10 cellular contexts compared by ENCODE assay signal in the genomic region with DNA sequence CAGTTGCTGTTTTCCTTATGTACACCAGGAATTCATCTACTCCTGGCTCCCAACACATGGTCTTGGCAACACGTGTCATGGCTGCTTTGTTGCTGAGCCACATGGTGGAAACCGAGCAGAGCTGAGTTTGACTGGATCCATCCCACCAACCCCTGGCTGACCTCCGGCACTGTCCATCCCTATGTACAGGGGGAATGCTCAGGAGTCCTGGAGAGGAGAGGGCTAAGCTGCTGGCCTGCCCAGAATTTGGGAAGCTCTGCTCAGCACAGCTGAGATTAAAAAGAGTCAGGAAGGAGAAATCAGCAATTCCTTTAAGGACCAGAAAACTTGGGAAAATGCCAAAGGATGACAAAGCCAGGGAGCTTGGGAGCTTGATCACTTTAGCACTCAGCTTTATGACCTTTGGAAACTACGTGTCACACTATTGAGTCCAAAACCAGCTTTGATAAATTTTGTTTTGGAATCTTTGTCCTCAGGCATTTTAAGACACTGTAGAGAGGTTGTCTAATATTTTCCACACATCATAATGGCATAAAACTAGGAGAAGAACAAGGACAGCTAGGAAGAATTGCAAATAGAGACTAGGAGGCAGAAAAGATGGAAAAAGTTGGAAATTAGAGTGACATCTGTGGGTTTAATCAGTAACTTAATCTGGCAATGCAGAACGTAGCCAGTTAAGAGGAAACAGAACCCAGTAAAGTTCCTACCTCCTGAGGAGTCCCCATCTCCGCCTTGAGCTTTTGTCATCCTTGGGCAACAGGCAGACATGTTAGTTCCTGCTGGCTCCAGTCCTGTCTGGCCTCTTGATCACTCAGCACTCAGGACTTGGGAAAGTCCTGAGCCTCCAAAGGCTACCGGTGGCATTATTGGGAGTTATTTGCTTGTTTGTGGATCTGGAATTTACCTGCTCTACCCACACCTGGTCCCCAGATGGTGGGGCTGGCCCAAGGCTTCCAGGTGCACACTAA.
DNase-seq lines count a peak whose midpoint lies in the region; ATAC-seq, FAIRE-seq and TF ChIP-seq lines count a peak whose summit lies in the region.
"Had no signal": no experiment of that assay in that cellular context is flagged by ENCODE, and none has a peak within 500 bp of the region (broad histone marks: within the 10 kb centered on the region; RNA-seq: fewer than 3 reads in every experiment).

No MANE protein-coding gene starts in this region.

- H3K4me1 Mint-ChIP-seq in endodermal cell = peaks cover 19% of the 10 kb centered on the region
- H3K4me1 Mint-ChIP-seq in activated CD4-positive, alpha-beta T cell treated with anti-CD3 and anti-CD28 coated beads for 36 hours = peaks cover 25% of the 10 kb centered on the region

- H3K4me3 Mint-ChIP-seq in endodermal cell = no peak overlapping the region
- no peak overlapping the region for H3K4me3 Mint-ChIP-seq in activated CD4-positive, alpha-beta T cell treated with anti-CD3 and anti-CD28 coated beads for 36 hours
- H3K4me3 Mint-ChIP-seq: B cell had no signal

- no peak overlapping the region for H3K9ac ChIP-seq in endodermal cell (ENCODE audit: extremely low read depth, low read length, poor library complexity, severe bottlenecking)

- TF ChIP-seq CTCF in choroid plexus epithelial cell (conservative IDR thresholded peaks at IDR 0.05; ENCODE audit: low read depth, low read length) (no peak), lower lobe of right lung (IDR thresholded peaks at IDR 0.05) (no peak), endodermal cell (conservative IDR thresholded peaks at IDR 0.05) (no peak)

- POLR2A ChIA-PET in activated CD4-positive, alpha-beta T cell treated with anti-CD3 and anti-CD28 coated beads for 36 hours (lab: Charles Lee) = no interaction called here

- H3K27ac ChIP-seq in lower lobe of right lung (peak overlapping the region; percentile 61), endodermal cell (ENCODE audit: low read depth, low read length) (no peak overlapping the region)

- no peak overlapping the region for H3K27ac Mint-ChIP-seq in endodermal cell
- H3K27ac Mint-ChIP-seq in activated CD4-positive, alpha-beta T cell treated with anti-CD3 and anti-CD28 coated beads for 36 hours = no peak overlapping the region
- H3K27ac Mint-ChIP-seq: B cell had no signal

- 69 to 91% methylated on average over 1 to 7 of the region's 7 CpGs for WGBS in endodermal cell (ENCODE audit: insufficient coverage in 1 of 2, insufficient read length in 1 of 2), 2 experiments

- no peak for FAIRE-seq in urothelium cell line (lab: Jason Lieb, UNC)

- H3K27me3 Mint-ChIP-seq in endodermal cell (ENCODE audit: insufficient read depth) = no peaks in the 10 kb centered on the region
- no peaks in the 10 kb centered on the region for H3K27me3 Mint-ChIP-seq in activated CD4-positive, alpha-beta T cell treated with anti-CD3 and anti-CD28 coated beads for 36 hours

- CTCF ChIA-PET in activated CD4-positive, alpha-beta T cell treated with anti-CD3 and anti-CD28 coated beads for 36 hours (lab: Charles Lee) = interaction anchor here (1.0 kb wide), 1 partner anchor 95 kb away, joined by 3 read pairs; no protein-coding TSS in a partner anchor

- peak; percentile 6 to 28 for ATAC-seq in lower lobe of right lung
- no peak for ATAC-seq in activated CD4-positive, alpha-beta T cell treated with anti-CD3 and anti-CD28 coated beads for 36 hours

- H3K4me3 ChIP-seq in choroid plexus epithelial cell (ENCODE audit: low read depth, low read length) = no peak overlapping the region
- no peak overlapping the region for H3K4me3 ChIP-seq in lower lobe of right lung
- H3K4me3 ChIP-seq in endodermal cell (ENCODE audit: low read length) = no peak overlapping the region

- H3K9me3 ChIP-seq in lower lobe of right lung (no peaks in the 10 kb centered on the region), endodermal cell (ENCODE audit: control insufficient read depth, low read length) (no peaks in the 10 kb centered on the region)

- no peaks in the 10 kb centered on the region for H3K9me3 Mint-ChIP-seq in endodermal cell
- no peaks in the 10 kb centered on the region for H3K9me3 Mint-ChIP-seq in activated CD4-positive, alpha-beta T cell treated with anti-CD3 and anti-CD28 coated beads for 36 hours (ENCODE audit: low read depth)

- H3K36me3 ChIP-seq in lower lobe of right lung (no peaks in the 10 kb centered on the region), endodermal cell (ENCODE audit: control insufficient read depth, insufficient read depth, low read length) (no peaks in the 10 kb centered on the region)

- H3K27me3 ChIP-seq in lower lobe of right lung (ENCODE audit: low read depth) (no peaks in the 10 kb centered on the region), endodermal cell (ENCODE audit: control insufficient read depth, insufficient read depth, low read length, poor library complexity, severe bottlenecking) (no peaks in the 10 kb centered on the region)

- H3K36me3 Mint-ChIP-seq in endodermal cell (ENCODE audit: low read depth) = no peaks in the 10 kb centered on the region
- no peaks in the 10 kb centered on the region for H3K36me3 Mint-ChIP-seq in activated CD4-positive, alpha-beta T cell treated with anti-CD3 and anti-CD28 coated beads for 36 hours (ENCODE audit: low read depth)

- H3K4me1 ChIP-seq in lower lobe of right lung (peaks cover 33% of the 10 kb centered on the region), endodermal cell (ENCODE audit: control insufficient read depth, insufficient read depth, low read length) (no peaks in the 10 kb centered on the region)

- DNase-seq in SIG-M5 treated with dmso at 0.1 percent for 504 hours (lab: John Stamatoyannopoulos, UW; ENCODE audit: unreplicated experiment) (peak; percentile 58), SIG-M5 (lab: John Stamatoyannopoulos, UW) (no peak), choroid plexus epithelial cell (ENCODE audit: low read depth) (peak; percentile 33), lower lobe of right lung (no peak), urothelium cell line (ENCODE audit: low spot score) (peak; percentile 56), endodermal cell (no peak), putamen (ENCODE audit: low spot score) (no peak)
- DNase-seq in activated CD4-positive, alpha-beta T cell treated with anti-CD3 and anti-CD28 coated beads for 36 hours = no peak
- DNase-seq: NCI-H1930 had no signal

- intact Hi-C loops in lower lobe of right lung (cut with DNase I) = no loop called here
- intact Hi-C loops in activated CD4-positive, alpha-beta T cell treated with anti-CD3 and anti-CD28 coated beads for 36 hours (cut with DNase I, micrococcal nuclease) = no loop called here

Comparison
In these comparisons a context has a peak if more than half of its experiments do, and no peak if none do; other contexts are left out.
1. DNase-seq: peak in SIG-M5 treated with dmso at 0.1 percent for 504 hours (single experiment), choroid plexus epithelial cell (single experiment) and urothelium cell line (single experiment); none in SIG-M5 (single experiment), lower lobe of right lung (single experiment), endodermal cell (single experiment), activated CD4-positive, alpha-beta T cell treated with anti-CD3 and anti-CD28 coated beads for 36 hours (single experiment) and putamen (single experiment).